Comparison of ENCODE assay signal across 12 cellular contexts in genomic region chr16:9364721-9365693, GRCh38.
DNase-seq lines count a peak whose midpoint lies in the region; ATAC-seq and TF ChIP-seq lines count a peak whose summit lies in the region.
"Had no signal": no experiment of that assay in that cellular context is flagged by ENCODE, and none has a peak within 500 bp of the region (broad histone marks: within the 10 kb centered on the region; RNA-seq: fewer than 3 reads in every experiment).

No MANE protein-coding gene starts in this region.

- H3K4me1 Mint-ChIP-seq in progenitor cell of endocrine pancreas (ENCODE audit: low read depth), result peaks cover 3% of the 10 kb centered on the region
- H3K4me1 Mint-ChIP-seq: activated CD4-positive, alpha-beta T cell treated with anti-CD3 and anti-CD28 coated beads, Interleukin-2, amount 10 ng/mL, durations not matched to agents 7 days and 5 days; activated naive CD4-positive, alpha-beta T cell treated with anti-CD3 and anti-CD28 coated beads, Interleukin-2, amount 50 U/mL, for 24 hours had no signal

- peaks cover 6% of the 10 kb centered on the region for H3K27me3 Mint-ChIP-seq in progenitor cell of endocrine pancreas
- H3K27me3 Mint-ChIP-seq: activated CD4-positive, alpha-beta T cell treated with anti-CD3 and anti-CD28 coated beads, Interleukin-2, amount 10 ng/mL, durations not matched to agents 7 days and 5 days; activated naive CD4-positive, alpha-beta T cell treated with anti-CD3 and anti-CD28 coated beads, Interleukin-2, amount 50 U/mL, for 24 hours had no signal

- DNase-seq in AG10803 (ENCODE audit: low read depth) (peak; percentile 12), anterior cingulate cortex (lab: John Stamatoyannopoulos, UW) (peak in 53 of 58 donors; percentile 1 to 83 (median 58)), hippocampal formation (lab: John Stamatoyannopoulos, UW) (peak; percentile 70 to 88), progenitor cell of endocrine pancreas (ENCODE audit: low spot score, unreplicated experiment) (no peak)
- no peak for DNase-seq in stimulated activated CD4-positive, alpha-beta T cell treated with anti-CD3 and anti-CD28 coated beads, Interleukin-15, amount 100 ng/mL, for 24 hours
- DNase-seq in activated CD4-positive, alpha-beta T cell treated with anti-CD3 and anti-CD28 coated beads, Interleukin-2, amount 50 U/mL, for 4 hours, result no peak
- no peak for DNase-seq in NK-92 treated with Interleukin-12 subunit alpha and Interleukin-12 subunit beta, amount 100 ng/mL, for 24 hours (lab: John Stamatoyannopoulos, UW)
- DNase-seq: activated CD4-positive, alpha-beta T cell treated with anti-CD3 and anti-CD28 coated beads, Interleukin-2, amount 10 ng/mL, durations not matched to agents 7 days and 5 days; DND-41; MM.1S had no signal

- H3K27ac Mint-ChIP-seq in progenitor cell of endocrine pancreas, result peak overlapping the region; percentile 1
- H3K27ac Mint-ChIP-seq: activated CD4-positive, alpha-beta T cell treated with anti-CD3 and anti-CD28 coated beads, Interleukin-2, amount 10 ng/mL, durations not matched to agents 7 days and 5 days; activated naive CD4-positive, alpha-beta T cell treated with anti-CD3 and anti-CD28 coated beads, Interleukin-2, amount 50 U/mL, for 24 hours had no signal

- H3K4me3 Mint-ChIP-seq in progenitor cell of endocrine pancreas (ENCODE audit: low read depth), result no peak overlapping the region
- H3K4me3 Mint-ChIP-seq: activated CD4-positive, alpha-beta T cell treated with anti-CD3 and anti-CD28 coated beads, Interleukin-2, amount 10 ng/mL, durations not matched to agents 7 days and 5 days; activated naive CD4-positive, alpha-beta T cell treated with anti-CD3 and anti-CD28 coated beads, Interleukin-2, amount 50 U/mL, for 24 hours had no signal

- no peak for ATAC-seq in HG02759 (IDR thresholded peaks at IDR 0.05; ENCODE audit: unreplicated experiment)

- TF ChIP-seq CTCF in AG10803 (conservative IDR thresholded peaks at IDR 0.05; ENCODE audit: low read length) (no peak), progenitor cell of endocrine pancreas (IDR thresholded peaks at IDR 0.05; ENCODE audit: unreplicated experiment) (no peak)

- H3K4me3 ChIP-seq in AG10803 (ENCODE audit: low read length), result no peak overlapping the region

- no peaks in the 10 kb centered on the region for H3K36me3 Mint-ChIP-seq in progenitor cell of endocrine pancreas (ENCODE audit: insufficient read depth)
- H3K36me3 Mint-ChIP-seq: activated naive CD4-positive, alpha-beta T cell treated with anti-CD3 and anti-CD28 coated beads, Interleukin-2, amount 50 U/mL, for 24 hours had no signal

- peaks cover 2% of the 10 kb centered on the region for H3K9me3 Mint-ChIP-seq in progenitor cell of endocrine pancreas (ENCODE audit: low read depth)
- H3K9me3 Mint-ChIP-seq: activated naive CD4-positive, alpha-beta T cell treated with anti-CD3 and anti-CD28 coated beads, Interleukin-2, amount 50 U/mL, for 24 hours had no signal

Comparison
In these comparisons a context has a peak if more than half of its experiments do, and no peak if none do; other contexts are left out.
1. DNase-seq: peak in AG10803 (single experiment), anterior cingulate cortex (53 of 58) and hippocampal formation (2 of 2); none in progenitor cell of endocrine pancreas (single experiment), stimulated activated CD4-positive, alpha-beta T cell treated with anti-CD3 and anti-CD28 coated beads, Interleukin-15, amount 100 ng/mL, for 24 hours (single experiment), activated CD4-positive, alpha-beta T cell treated with anti-CD3 and anti-CD28 coated beads, Interleukin-2, amount 50 U/mL, for 4 hours (0 of 2) and NK-92 treated with Interleukin-12 subunit alpha and Interleukin-12 subunit beta, amount 100 ng/mL, for 24 hours (single experiment).